ENCODE assay signal across 8 cellular contexts in the genomic region with DNA sequence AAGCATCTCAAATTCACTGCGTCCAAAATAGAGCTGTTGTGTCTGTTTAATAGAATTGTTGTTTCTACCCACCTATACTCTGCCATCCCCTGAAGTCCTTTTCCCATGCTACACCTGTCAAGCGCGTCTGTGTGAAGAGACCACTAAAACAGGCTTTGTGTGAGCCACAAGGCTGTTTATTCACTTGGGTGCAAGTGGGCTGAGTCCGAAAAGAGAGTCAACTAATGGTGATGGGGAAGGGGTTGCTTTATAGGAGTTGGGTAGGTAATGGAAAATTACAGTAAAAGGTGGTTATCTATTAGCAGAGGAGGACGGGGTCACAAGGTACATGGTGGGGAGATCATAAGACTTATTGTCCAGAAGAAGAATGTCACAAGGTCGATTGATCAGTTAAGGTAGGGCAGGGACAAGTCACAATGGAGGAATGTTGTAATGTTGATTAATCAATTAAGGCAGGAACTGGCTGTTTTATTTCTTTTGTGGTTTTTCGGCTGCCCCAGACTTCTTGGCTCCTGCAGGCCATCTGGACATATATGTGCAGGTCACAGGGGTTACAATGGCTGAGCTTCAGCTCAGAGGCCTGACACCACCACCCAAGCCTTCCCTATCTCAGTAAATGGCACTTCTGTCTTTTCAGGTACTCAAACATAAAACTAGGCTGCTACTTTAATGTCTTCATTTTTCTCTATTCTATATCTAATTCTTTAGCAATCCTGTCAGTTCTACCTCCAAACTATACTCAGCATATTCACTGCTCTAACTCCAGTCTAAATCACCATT. TPM values are rescaled to one million over a fixed set of nuclear protein-coding genes. Genes with fewer than 3 reads are reported as not detected.
A peak's percentile ranks its signal among the peaks of the same experiment; 100 is the strongest.
DNase-seq lines count a peak whose midpoint lies in the region; TF ChIP-seq lines count a peak whose summit lies in the region.
"Not testable (repeated sequence)": the region's sequence is repeated elsewhere in the genome, so short reads cannot be mapped to it uniquely, and the experiment has no call there.

No MANE protein-coding gene starts in this region.

- not testable (repeated sequence) for H3K27me3 ChIP-seq in GM06990 (replicated peaks; ENCODE audit: control insufficient read depth, insufficient read depth, low read length); Loucy (ENCODE audit: insufficient read depth, low read length, poor library complexity, severe bottlenecking); endodermal cell (ENCODE audit: control insufficient read depth, insufficient read depth, low read length, poor library complexity, severe bottlenecking); iPS DF 6.9 (ENCODE audit: control insufficient read depth, insufficient read depth, low read length); muscle layer of colon (ENCODE audit: control insufficient read depth in 1 of 2, insufficient read depth in 2 of 2, low read length in 2 of 2); skeletal muscle tissue (ENCODE audit: control insufficient read depth in 3 of 3, insufficient read depth in 3 of 3, low read length in 3 of 3)

- H3K36me3 ChIP-seq in GM06990 (ENCODE audit: control insufficient read depth, insufficient read depth, low read length); iPS DF 6.9 (ENCODE audit: control insufficient read depth, insufficient read depth, low read length): not testable (repeated sequence)
- H3K36me3 ChIP-seq in Loucy (ENCODE audit: insufficient read depth, low read length), result peaks cover 23% of the 10 kb centered on the region
- H3K36me3 ChIP-seq in endodermal cell (ENCODE audit: control insufficient read depth, insufficient read depth, low read length), result peaks cover 37% of the 10 kb centered on the region
- peaks cover 22% of the 10 kb centered on the region for H3K36me3 ChIP-seq in muscle layer of colon (ENCODE audit: insufficient read depth, low read length)
- H3K36me3 ChIP-seq in skeletal muscle tissue (ENCODE audit: control insufficient read depth in 3 of 3, insufficient read depth in 3 of 3, low read length in 3 of 3), result peaks cover 10 to 23% (median 20%) of the 10 kb centered on the region in 3 donors

- H3K4me3 ChIP-seq in GM06990 (replicated peaks; ENCODE audit: low read depth, low read length) (peak overlapping the region; percentile 88), Loucy (ENCODE audit: low read length, poor library complexity, severe bottlenecking) (peak overlapping the region; percentile 99), WI38 (ENCODE audit: low read depth, low read length) (peak overlapping the region; percentile 97), endodermal cell (ENCODE audit: low read length) (peak overlapping the region; percentile 99), iPS DF 6.9 (ENCODE audit: low read length) (peak overlapping the region; percentile 92; the same call in 1 of the 2 replicates), muscle layer of colon (ENCODE audit: low read depth in 1 of 2, low read length in 2 of 2) (peak overlapping the region; percentile 89 to 97), skeletal muscle tissue (ENCODE audit: low read length in 3 of 3) (peak overlapping the region; percentile 96 to 98 (median 98))

- not testable (repeated sequence) for H3K9me2 ChIP-seq in Loucy (replicated peaks; ENCODE audit: low read depth, low read length)

- peaks cover 25% of the 10 kb centered on the region for H4K20me1 ChIP-seq in Loucy (ENCODE audit: insufficient read depth, low read length, poor library complexity, severe bottlenecking)

- H3K79me2 ChIP-seq in Loucy (ENCODE audit: insufficient read depth, low read length), result peaks cover 68% of the 10 kb centered on the region

- not testable (repeated sequence) for H3K27me3 Mint-ChIP-seq in endodermal cell (ENCODE audit: insufficient read depth)

- peak overlapping the region; percentile 98 for H3K9ac ChIP-seq in Loucy (ENCODE audit: low read depth, low read length, poor library complexity, severe bottlenecking)
- H3K9ac ChIP-seq in endodermal cell (ENCODE audit: extremely low read depth, low read length, poor library complexity, severe bottlenecking), result peak overlapping the region; percentile 95
- H3K9ac ChIP-seq in muscle layer of colon (ENCODE audit: low read length), result peak overlapping the region; percentile 92
- peak overlapping the region; percentile 85 to 98 (median 97) for H3K9ac ChIP-seq in skeletal muscle tissue (ENCODE audit: low read depth in 1 of 3, low read length in 3 of 3)

- H3K4me3 Mint-ChIP-seq in endodermal cell, result not testable (repeated sequence)

- DNase-seq in GM06990 (ENCODE audit: extremely low read depth, insufficient read length); endodermal cell; iPS DF 6.9 (ENCODE audit: low read depth, low spot score): not testable (repeated sequence)

- peaks cover 19% of the 10 kb centered on the region for H3K36me3 Mint-ChIP-seq in endodermal cell (ENCODE audit: low read depth)

- H3K4me1 ChIP-seq in Loucy (ENCODE audit: insufficient read depth, low read length, poor library complexity, severe bottlenecking) (peaks cover 46% of the 10 kb centered on the region), muscle layer of colon (ENCODE audit: insufficient read depth, low read length) (peaks cover 26% of the 10 kb centered on the region), skeletal muscle tissue (ENCODE audit: control insufficient read depth in 3 of 3, insufficient read depth in 3 of 3, low read length in 3 of 3) (peaks cover 9 to 28% (median 15%) of the 10 kb centered on the region in 3 donors)
- not testable (repeated sequence) for H3K4me1 ChIP-seq in endodermal cell (ENCODE audit: control insufficient read depth, insufficient read depth, low read length); iPS DF 6.9 (ENCODE audit: control insufficient read depth, insufficient read depth, low read length)

- TF ChIP-seq CTCF in 22Rv1 (IDR thresholded peaks at IDR 0.05); GM06990 (IDR thresholded peaks at IDR 0.05; ENCODE audit: insufficient read depth, low read length, poor library complexity, severe bottlenecking); Loucy (conservative IDR thresholded peaks at IDR 0.05; ENCODE audit: low read length); WI38 (IDR thresholded peaks at IDR 0.05; ENCODE audit: low read depth, low read length); endodermal cell (conservative IDR thresholded peaks at IDR 0.05): not testable (repeated sequence)

- H3K27ac ChIP-seq in 22Rv1 (peak overlapping the region; percentile 98; the same call in 1 of the 2 replicates), muscle layer of colon (ENCODE audit: low read depth, low read length) (peak overlapping the region; percentile 92), skeletal muscle tissue (ENCODE audit: low read depth, low read length) (peak overlapping the region; percentile 91)
- not testable (repeated sequence) for H3K27ac ChIP-seq in endodermal cell (ENCODE audit: low read depth, low read length); iPS DF 6.9 (ENCODE audit: low read length)

- H2AFZ ChIP-seq in Loucy (ENCODE audit: low read length), result not testable (repeated sequence)

- peak overlapping the region; percentile 93 for H3K4me2 ChIP-seq in Loucy (ENCODE audit: low read depth, low read length, poor library complexity, severe bottlenecking)

- not testable (repeated sequence) for H3K9me3 Mint-ChIP-seq in endodermal cell

- H3F3A ChIP-seq in Loucy (ENCODE audit: low read depth), result not testable (repeated sequence)

- WGBS in endodermal cell (ENCODE audit: insufficient coverage in 1 of 2, insufficient read length in 1 of 2), 2 experiments, result 72 to 76% methylated on average over 3 to 7 of the region's 7 CpGs
- WGBS in iPS DF 6.9 (ENCODE audit: insufficient coverage, insufficient read length), result no CpG with 5 or more reads among the region's 7 CpGs

- not testable (repeated sequence) for H3K27ac Mint-ChIP-seq in endodermal cell

- not testable (repeated sequence) for H3K4me1 Mint-ChIP-seq in endodermal cell

- H3K9me3 ChIP-seq in Loucy (ENCODE audit: insufficient read depth, low read depth, low read length); endodermal cell (ENCODE audit: control insufficient read depth, low read length); iPS DF 6.9 (ENCODE audit: control insufficient read depth, insufficient read depth, low read length); muscle layer of colon (ENCODE audit: low read length); skeletal muscle tissue (ENCODE audit: control insufficient read depth in 3 of 3, low read length in 3 of 3): not testable (repeated sequence)

RNA-seq across cellular contexts. Expression of a gene that starts 1.1 kb away (rescaled TPM):
- total RNA-seq in endodermal cell (10 to 100 TPM; 30.2 to 35.8 TPM), skeletal muscle tissue (7.8 TPM)
- polyA plus RNA-seq in endodermal cell (2013, experiment 1 of 2), result 26.5 TPM
- polyA plus RNA-seq in endodermal cell (2013, experiment 2 of 2), result 29.4 TPM

RNA-seq across cellular contexts. Expression of a gene that starts 1.5 kb away (rescaled TPM):
- total RNA-seq in endodermal cell (10 to 100 TPM; 10.9 to 17.6 TPM), skeletal muscle tissue (15.7 TPM)
- 12.1 TPM for polyA plus RNA-seq in endodermal cell (2013, experiment 1 of 2)
- 13.8 TPM for polyA plus RNA-seq in endodermal cell (2013, experiment 2 of 2)
